In genomic region chr16:2482181-2483107, GRCh38 we compare ENCODE assay signal across 10 cellular contexts. TPM values are rescaled to one million over a fixed set of nuclear protein-coding genes. Genes with fewer than 3 reads are reported as not detected.
DNase-seq lines count a peak whose midpoint lies in the region; ATAC-seq lines count a peak whose summit lies in the region.
"Had no signal": no experiment of that assay in that cellular context is flagged by ENCODE, and none has a peak within 500 bp of the region (broad histone marks: within the 10 kb centered on the region; RNA-seq: fewer than 3 reads in every experiment).

No MANE protein-coding gene starts in this region.

- DNase-seq in G401 (ENCODE audit: low spot score) (peak; percentile 53), adipocyte (ENCODE audit: low read depth) (peak; percentile 48), hepatic stellate cell (ENCODE audit: low spot score) (peak; percentile 81), activated gamma-delta T cell (lab: John Stamatoyannopoulos, UW) (no peak), Kasumi-1 (lab: John Stamatoyannopoulos, UW) (no peak)
- no peak for DNase-seq in activated effector memory CD4-positive, alpha-beta T cell treated with Interleukin-2 at 50 U/mL for 16 hours

- peak overlapping the region; percentile 76 for H3K9ac ChIP-seq in adipocyte (ENCODE audit: low read length)

- no peak for ATAC-seq in GM21619 (IDR thresholded peaks at IDR 0.05; ENCODE audit: unreplicated experiment)

- H3K9me3 ChIP-seq in adipocyte (ENCODE audit: control insufficient read depth, low read length) = no peaks in the 10 kb centered on the region

- H3K4me1 ChIP-seq in adipocyte (ENCODE audit: control insufficient read depth, insufficient read depth, low read length) = peaks cover 22% of the 10 kb centered on the region

- peak overlapping the region in 11 of 21 experiments; percentile 1 to 68 (median 35) for H3K27ac ChIP-seq in skin epidermis
- H3K27ac ChIP-seq: epithelial cell of prostate, VCaP had no signal

- no peaks in the 10 kb centered on the region for H3K36me3 ChIP-seq in adipocyte (ENCODE audit: control insufficient read depth, insufficient read depth, low read length, severe bottlenecking)

- H3K27me3 ChIP-seq in adipocyte (replicated peaks; ENCODE audit: control insufficient read depth, insufficient read depth, low read length) = no peaks in the 10 kb centered on the region

- in situ Hi-C loops in G401 (cut with HindIII; ENCODE audit: low sequenced_read_pairs) = no loop called here

- H3K4me3 ChIP-seq in adipocyte (ENCODE audit: low read length) = peak overlapping the region; percentile 58
- no peak overlapping the region for H3K4me3 ChIP-seq in skin epidermis

RNA-seq across cellular contexts. Expression of gene TBC1D24, which starts 7.5 kb away (rescaled TPM):
- total RNA-seq in G401 (2014; rRNA removed; shearing (Covaris generic)) = 9.4 and 13.0 TPM in 2 replicates

RNA-seq across cellular contexts. Expression of gene NTN3, which starts 11.3 kb away (rescaled TPM):
- 2.0 and 4.4 TPM in 2 replicates for total RNA-seq in G401 (2014; rRNA removed; shearing (Covaris generic))

RNA-seq across cellular contexts. Expression of gene TEDC2, which starts 22.5 kb away (rescaled TPM):
- total RNA-seq in G401 (2014; rRNA removed; shearing (Covaris generic)) = 42.8 and 49.9 TPM in 2 replicates

RNA-seq across cellular contexts. Expression of gene ATP6V0C, which starts 31.3 kb away (rescaled TPM):
- total RNA-seq in G401 (2014; rRNA removed; shearing (Covaris generic)) = 17.4 and 41.8 TPM in 2 replicates

RNA-seq across cellular contexts. Expression of gene AMDHD2, which starts 37.7 kb away (rescaled TPM):
- 75.0 and 86.2 TPM in 2 replicates for total RNA-seq in G401 (2014; rRNA removed; shearing (Covaris generic))

Comparison
In these comparisons a context has a peak if more than half of its experiments do, and no peak if none do; other contexts are left out.
1. DNase-seq: peak in G401 (single experiment), adipocyte (single experiment) and hepatic stellate cell (single experiment); none in activated gamma-delta T cell (single experiment), Kasumi-1 (0 of 2) and activated effector memory CD4-positive, alpha-beta T cell treated with Interleukin-2 at 50 U/mL for 16 hours (single experiment).